ENCODE assay signal across 9 cellular contexts in the genomic region with DNA sequence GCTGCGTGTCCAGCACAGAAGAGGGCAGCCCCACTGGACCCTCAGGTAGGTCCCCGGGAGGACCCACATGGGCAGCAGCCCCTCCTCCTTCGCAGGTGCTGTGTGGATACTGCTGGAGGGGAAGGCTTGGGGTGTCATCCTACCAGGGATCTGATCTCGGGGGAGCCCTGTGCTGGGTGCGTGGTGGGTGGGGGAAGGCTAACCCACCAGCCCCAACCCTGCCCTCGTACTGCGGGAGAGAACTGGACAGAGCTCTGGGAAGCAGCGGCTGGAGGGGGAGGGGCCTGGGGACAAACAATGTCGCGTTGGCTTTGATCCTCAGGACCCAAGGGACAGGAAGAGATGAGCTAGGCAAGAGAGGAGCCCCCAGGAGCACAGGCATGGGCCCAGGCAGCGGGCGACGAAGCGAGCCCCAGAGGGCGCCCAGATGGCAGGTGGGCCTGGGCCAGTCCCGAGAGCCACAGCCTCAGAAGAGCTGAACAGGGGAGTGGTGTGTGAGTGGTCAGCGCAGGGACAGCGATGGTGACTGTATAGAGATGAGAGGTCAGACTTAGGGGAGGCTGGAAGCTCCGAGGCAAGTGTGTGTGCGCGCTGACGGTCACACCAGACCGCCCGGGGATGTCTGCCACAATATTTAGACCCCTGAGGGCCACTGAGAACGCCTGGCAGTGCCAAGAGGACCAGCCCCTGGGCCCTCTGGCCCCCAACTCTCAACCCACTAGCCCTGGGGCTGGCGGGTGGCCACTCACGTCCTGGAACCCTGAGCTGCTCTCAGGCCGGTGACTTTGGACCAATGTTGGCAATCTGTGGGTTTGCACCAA. TPM values are rescaled to one million over a fixed set of nuclear protein-coding genes. Genes with fewer than 3 reads are reported as not detected.
DNase-seq lines count a peak whose midpoint lies in the region; ATAC-seq and TF ChIP-seq lines count a peak whose summit lies in the region.
"Had no signal": no experiment of that assay in that cellular context is flagged by ENCODE, and none has a peak within 500 bp of the region (broad histone marks: within the 10 kb centered on the region; RNA-seq: fewer than 3 reads in every experiment).

No MANE protein-coding gene starts in this region.

- no peak for DNase-seq in activated CD4-positive, alpha-beta T cell treated with anti-CD3 and anti-CD28 coated beads, Interleukin-2, amount 10 ng/mL, durations not matched to agents 24 days and 14 days
- DNase-seq in activated CD4-positive, alpha-beta T cell treated with anti-CD3 and anti-CD28 coated beads for 1 hour: no peak
- DNase-seq in astrocyte of the cerebellum (ENCODE audit: low read depth): no peak
- peak in 2 of 3 donors; percentile 58 to 62 for DNase-seq in right lobe of liver
- peak; percentile 6 to 10 for DNase-seq in thyroid gland
- no peak for DNase-seq in SKM-1 treated with dmso at 0.1 percent for 144 hours (lab: John Stamatoyannopoulos, UW; ENCODE audit: unreplicated experiment)
- no peak for DNase-seq in RPMI8226
- DNase-seq: COR-L47 had no signal

- peak overlapping the region; percentile 95 for H3K27ac Mint-ChIP-seq in activated CD4-positive, alpha-beta T cell treated with anti-CD3 and anti-CD28 coated beads, Interleukin-2, amount 10 ng/mL, durations not matched to agents 24 days and 14 days

- no peak for TF ChIP-seq CTCF in astrocyte of the cerebellum (IDR thresholded peaks at IDR 0.05; ENCODE audit: low read depth, low read length, missing control alignments)
- TF ChIP-seq CTCF in right lobe of liver (IDR thresholded peaks at IDR 0.05): no peak
- TF ChIP-seq CTCF in thyroid gland (IDR thresholded peaks at IDR 0.05): no peak

- H3K9me3 Mint-ChIP-seq in activated CD4-positive, alpha-beta T cell treated with anti-CD3 and anti-CD28 coated beads, Interleukin-2, amount 10 ng/mL, durations not matched to agents 24 days and 14 days: no peaks in the 10 kb centered on the region

- H3K4me3 Mint-ChIP-seq in activated CD4-positive, alpha-beta T cell treated with anti-CD3 and anti-CD28 coated beads, Interleukin-2, amount 10 ng/mL, durations not matched to agents 24 days and 14 days: peak overlapping the region; percentile 90

- H3K4me3 ChIP-seq in astrocyte of the cerebellum (ENCODE audit: low read depth, low read length) (peak overlapping the region; percentile 55), right lobe of liver (peak overlapping the region; percentile 59 to 98 (median 65)), thyroid gland (replicated peaks in 1 of 3) (peak overlapping the region in 1 of 3 donors; percentile 59)

- in situ Hi-C loops in astrocyte of the cerebellum (cut with HindIII; ENCODE audit: low sequenced_read_pairs): no loop called here

- intact Hi-C loops in activated CD4-positive, alpha-beta T cell treated with anti-CD3 and anti-CD28 coated beads, Interleukin-2, amount 10 ng/mL, durations not matched to agents 24 days and 14 days (cut with micrococcal nuclease): no loop called here
- intact Hi-C loops in right lobe of liver (cut with DNase I): no loop called here
- intact Hi-C loops in thyroid gland (cut with DNase I): no loop called here

- no peaks in the 10 kb centered on the region for H3K27me3 ChIP-seq in right lobe of liver
- no peaks in the 10 kb centered on the region for H3K27me3 ChIP-seq in thyroid gland

- ATAC-seq in right lobe of liver (no peak), HG03135 (IDR thresholded peaks at IDR 0.05; ENCODE audit: unreplicated experiment) (no peak)

- peaks cover 24% of the 10 kb centered on the region for H3K36me3 Mint-ChIP-seq in activated CD4-positive, alpha-beta T cell treated with anti-CD3 and anti-CD28 coated beads, Interleukin-2, amount 10 ng/mL, durations not matched to agents 24 days and 14 days (ENCODE audit: low read depth)

- TF ChIP-seq POLR2A in right lobe of liver (IDR thresholded peaks at IDR 0.05) (no peak), thyroid gland (IDR thresholded peaks at IDR 0.05) (no peak)

- H3K4me1 ChIP-seq in right lobe of liver: peaks cover 0 to 54% (median 35%) of the 10 kb centered on the region in 4 donors
- H3K4me1 ChIP-seq in thyroid gland: peaks cover 40 to 47% of the 10 kb centered on the region in 2 donors

- H3K9me3 ChIP-seq in right lobe of liver (no peaks in the 10 kb centered on the region), thyroid gland (no peaks in the 10 kb centered on the region)

- peaks cover 15% of the 10 kb centered on the region for H3K4me1 Mint-ChIP-seq in activated CD4-positive, alpha-beta T cell treated with anti-CD3 and anti-CD28 coated beads, Interleukin-2, amount 10 ng/mL, durations not matched to agents 24 days and 14 days

- H3K36me3 ChIP-seq in right lobe of liver: peaks cover 7 to 17% (median 12%) of the 10 kb centered on the region in 4 donors
- H3K36me3 ChIP-seq in thyroid gland: peaks cover 20 to 24% of the 10 kb centered on the region in 2 donors

- peak overlapping the region; percentile 88 to 97 (median 93) for H3K27ac ChIP-seq in right lobe of liver
- H3K27ac ChIP-seq in thyroid gland: peak overlapping the region; percentile 86 to 97 (median 87)

- H3K27me3 Mint-ChIP-seq in activated CD4-positive, alpha-beta T cell treated with anti-CD3 and anti-CD28 coated beads, Interleukin-2, amount 10 ng/mL, durations not matched to agents 24 days and 14 days: no peaks in the 10 kb centered on the region

- WGBS in right lobe of liver (ENCODE audit: insufficient coverage, low coverage, low lambda C conversion rate, missing lambda C conversion rate): 57% methylated on average over 11 of the region's 28 CpGs
- WGBS in thyroid gland, 2 donors: 80 to 86% methylated on average over 24 to 25 of the region's 28 CpGs

RNA-seq across cellular contexts. Expression of gene PIM3, which starts 1.4 kb away (rescaled TPM):
- 302 and 304 TPM in 2 replicates for total RNA-seq in activated CD4-positive, alpha-beta T cell treated with anti-CD3 and anti-CD28 coated beads, Interleukin-2, amount 10 ng/mL, durations not matched to agents 24 days and 14 days
- 10 to 100 TPM; 26.7 to 64.4 (median 32.8) TPM for total RNA-seq in right lobe of liver
- 100 to 1,000 TPM in 1 of 4 donors, 10 to 100 TPM in 3; 45.4 to 108 (median 73.2) TPM for total RNA-seq in thyroid gland

RNA-seq across cellular contexts. Expression of gene CRELD2, which starts 40.7 kb away (rescaled TPM):
- total RNA-seq in activated CD4-positive, alpha-beta T cell treated with anti-CD3 and anti-CD28 coated beads, Interleukin-2, amount 10 ng/mL, durations not matched to agents 24 days and 14 days: 46.8 and 47.4 TPM in 2 replicates
- 10 to 100 TPM; 26.0 to 56.4 (median 47.8) TPM for total RNA-seq in right lobe of liver
- 100 to 1,000 TPM in 3 of 4 donors, 10 to 100 TPM in 1; 50.3 to 244 (median 154) TPM for total RNA-seq in thyroid gland

RNA-seq across cellular contexts. Expression of gene ALG12, which starts 40.9 kb away (rescaled TPM):
- 13.8 and 17.9 TPM in 2 replicates for total RNA-seq in activated CD4-positive, alpha-beta T cell treated with anti-CD3 and anti-CD28 coated beads, Interleukin-2, amount 10 ng/mL, durations not matched to agents 24 days and 14 days
- total RNA-seq in right lobe of liver: 10 to 100 TPM; 15.1 to 19.0 (median 16.6) TPM
- 10 to 100 TPM; 25.5 to 60.5 (median 52.2) TPM for total RNA-seq in thyroid gland

RNA-seq across cellular contexts. Expression of gene IL17REL, which starts 53.4 kb away (rescaled TPM):
- total RNA-seq in activated CD4-positive, alpha-beta T cell treated with anti-CD3 and anti-CD28 coated beads, Interleukin-2, amount 10 ng/mL, durations not matched to agents 24 days and 14 days: 0.09 and 0.14 TPM in 2 replicates
- total RNA-seq in right lobe of liver: not detected
- not detected for total RNA-seq in thyroid gland

Comparison
In these comparisons a context has a peak if more than half of its experiments do, and no peak if none do; other contexts are left out.
1. DNase-seq: peak in right lobe of liver (2 of 3) and thyroid gland (2 of 2); none in activated CD4-positive, alpha-beta T cell treated with anti-CD3 and anti-CD28 coated beads, Interleukin-2, amount 10 ng/mL, durations not matched to agents 24 days and 14 days (single experiment), activated CD4-positive, alpha-beta T cell treated with anti-CD3 and anti-CD28 coated beads for 1 hour (single experiment), astrocyte of the cerebellum (single experiment), SKM-1 treated with dmso at 0.1 percent for 144 hours (single experiment) and RPMI8226 (single experiment).